ENCODE assay signal across 21 cellular contexts in the genomic region with DNA sequence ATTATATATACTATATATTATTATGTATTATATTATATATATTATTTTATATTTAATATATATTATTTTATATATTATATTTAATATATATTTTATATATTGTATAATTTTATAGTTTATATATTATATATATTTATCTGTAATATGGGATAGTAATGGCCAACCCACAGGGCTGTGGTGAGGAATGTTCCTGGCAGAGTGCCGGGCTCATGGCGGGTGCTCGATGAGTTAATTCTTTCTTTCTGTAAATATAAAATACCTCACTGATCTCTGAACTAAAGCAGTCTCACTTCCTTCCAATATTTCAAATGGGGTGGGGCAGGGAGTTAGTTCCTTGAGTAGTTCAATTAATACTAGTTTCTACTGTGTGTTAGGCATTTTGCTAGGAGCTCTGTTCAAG.
"Had no signal": no experiment of that assay in that cellular context is flagged by ENCODE, and none has a peak within 500 bp of the region (broad histone marks: within the 10 kb centered on the region; RNA-seq: fewer than 3 reads in every experiment).

No MANE protein-coding gene starts in this region.

- H3K4me1 Mint-ChIP-seq: memory B cell; naive thymus-derived CD4-positive, alpha-beta T cell; natural killer cell had no signal

- H3K4me1 ChIP-seq: esophagus squamous epithelium, gastrocnemius medialis, heart right ventricle, left lung, lower lobe of right lung had no signal

- H3K36me3 Mint-ChIP-seq: memory B cell; naive thymus-derived CD4-positive, alpha-beta T cell; natural killer cell had no signal

- H3K27me3 Mint-ChIP-seq: memory B cell; naive thymus-derived CD4-positive, alpha-beta T cell had no signal

- H3K27ac ChIP-seq: coronary artery, dorsolateral prefrontal cortex, esophagus squamous epithelium, gastrocnemius medialis, heart right ventricle, left lung, lower lobe of right lung had no signal

- H3K27ac Mint-ChIP-seq: memory B cell; naive thymus-derived CD4-positive, alpha-beta T cell; natural killer cell had no signal

- DNase-seq: dermis blood vessel endothelial cell; dorsolateral prefrontal cortex; effector CD4-positive, alpha-beta T cell; effector memory CD4-positive, alpha-beta T cell; esophagus squamous epithelium; foreskin fibroblast; foreskin melanocyte; gastrocnemius medialis; glutamatergic neuron; heart right ventricle; hippocampal formation; left cardiac atrium; left lung; left ventricle myocardium superior; lower lobe of right lung; mesendoderm; midbrain; naive thymus-derived CD4-positive, alpha-beta T cell; natural killer cell had no signal

- H3K27me3 ChIP-seq: esophagus squamous epithelium, gastrocnemius medialis, left lung had no signal

- H3K4me3 Mint-ChIP-seq: memory B cell; naive thymus-derived CD4-positive, alpha-beta T cell; natural killer cell had no signal

- H3K4me3 ChIP-seq: coronary artery, dorsolateral prefrontal cortex, esophagus squamous epithelium, gastrocnemius medialis, heart right ventricle, left lung, lower lobe of right lung had no signal

- H3K36me3 ChIP-seq: esophagus squamous epithelium, gastrocnemius medialis, heart right ventricle, left lung, lower lobe of right lung had no signal

- H3K9me3 ChIP-seq: esophagus squamous epithelium, gastrocnemius medialis, left lung, lower lobe of right lung had no signal
